In the genomic region with DNA sequence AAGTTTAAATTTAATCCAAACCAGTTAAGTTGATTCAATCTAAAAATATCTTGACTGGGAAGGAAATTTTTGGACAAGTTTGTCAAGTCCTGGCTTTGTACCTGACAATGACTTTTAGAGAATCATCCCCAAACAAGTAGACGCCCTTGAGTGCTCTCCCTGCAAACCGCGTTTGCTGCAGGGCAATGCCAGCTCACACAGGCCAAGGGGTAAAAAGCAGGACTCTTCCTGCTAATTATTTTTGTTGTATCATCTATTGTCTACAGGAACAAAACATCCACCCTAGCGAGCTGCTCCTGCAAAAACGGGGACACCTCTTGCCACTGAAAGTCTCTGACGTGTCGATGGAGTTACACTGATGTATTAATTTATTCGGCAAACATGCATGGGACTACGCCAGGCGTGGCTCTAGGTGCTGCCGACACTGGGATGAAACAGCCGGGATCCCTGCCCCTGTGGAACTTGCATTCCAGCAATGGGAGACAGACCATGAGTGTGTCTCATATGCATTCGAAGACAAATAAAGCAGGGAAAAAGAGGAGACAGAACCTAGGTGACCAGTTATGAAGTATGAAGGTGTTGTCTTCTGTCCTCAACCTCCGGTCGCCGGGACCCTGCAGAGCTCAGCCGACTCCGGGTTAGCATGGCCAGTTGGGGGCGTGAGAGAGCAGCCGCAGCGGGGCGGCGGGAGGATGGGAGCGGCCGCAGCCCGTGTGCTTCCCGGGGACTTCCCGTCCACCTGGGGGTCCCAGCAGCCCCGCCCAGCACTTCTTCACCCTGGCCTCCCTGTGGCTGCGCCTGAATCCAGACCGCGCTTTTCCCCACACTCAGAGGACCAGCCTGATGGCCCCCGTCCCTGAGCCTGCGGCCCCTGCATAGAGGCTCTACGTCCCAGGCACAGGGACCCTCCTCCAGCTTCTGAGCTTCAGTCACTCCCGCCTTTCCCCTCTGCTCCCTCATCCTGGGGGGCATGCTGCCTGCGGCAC, we compare ENCODE assay signal across 9 cellular contexts. TPM values are rescaled to one million over a fixed set of nuclear protein-coding genes. Genes with fewer than 3 reads are reported as not detected.
DNase-seq lines count a peak whose midpoint lies in the region; ATAC-seq, FAIRE-seq and TF ChIP-seq lines count a peak whose summit lies in the region.
"Had no signal": no experiment of that assay in that cellular context is flagged by ENCODE, and none has a peak within 500 bp of the region (broad histone marks: within the 10 kb centered on the region; RNA-seq: fewer than 3 reads in every experiment).

No MANE protein-coding gene starts in this region.

- 19 to 26% methylated on average over 31 to 37 of the region's 37 CpGs for WGBS in pancreas, 2 donors

- no peak overlapping the region for H3K4me3 Mint-ChIP-seq in activated CD8-positive, alpha-beta T cell treated with anti-CD3 and anti-CD28 coated beads, Interleukin-2, amount 10 ng/mL, durations not matched to agents 7 days and 5 days

- CTCF ChIA-PET in activated CD8-positive, alpha-beta T cell treated with anti-CD3 and anti-CD28 coated beads, Interleukin-2, amount 10 ng/mL, durations not matched to agents 7 days and 5 days (lab: Charles Lee): interaction anchor here (0.6 to 2.2 kb wide), 17 partner anchors 9 to 1579 kb away, joined by 3 to 8 read pairs (median 4); no protein-coding TSS in a partner anchor

- no peaks in the 10 kb centered on the region for H3K9me3 ChIP-seq in pancreas

- ATAC-seq in Right ventricle myocardium inferior (peak; percentile 76), pancreas (peak; percentile 56 to 97 (median 91)), GM19035 (IDR thresholded peaks at IDR 0.05; ENCODE audit: unreplicated experiment) (no peak)
- ATAC-seq in activated CD8-positive, alpha-beta T cell treated with anti-CD3 and anti-CD28 coated beads, Interleukin-2, amount 10 ng/mL, durations not matched to agents 7 days and 5 days: peak; percentile 76

- no peaks in the 10 kb centered on the region for H3K9me3 Mint-ChIP-seq in activated CD8-positive, alpha-beta T cell treated with anti-CD3 and anti-CD28 coated beads, Interleukin-2, amount 10 ng/mL, durations not matched to agents 7 days and 5 days (ENCODE audit: insufficient read depth)

- peak overlapping the region in 1 of 4 donors; percentile 31 for H3K4me3 ChIP-seq in pancreas

- no peak overlapping the region for H3K27ac Mint-ChIP-seq in activated CD8-positive, alpha-beta T cell treated with anti-CD3 and anti-CD28 coated beads, Interleukin-2, amount 10 ng/mL, durations not matched to agents 7 days and 5 days

- FAIRE-seq in pancreas (lab: Jason Lieb, UNC): no peak
- FAIRE-seq: G401.6 had no signal

- DNase-seq in Right ventricle myocardium inferior (ENCODE audit: missing footprints): no peak
- DNase-seq in cardiac septum (ENCODE audit: low spot score): no peak
- peak; percentile 60 for DNase-seq in activated CD8-positive, alpha-beta T cell treated with anti-CD3 and anti-CD28 coated beads, Interleukin-2, amount 10 ng/mL, durations not matched to agents 7 days and 5 days
- DNase-seq in glomerular visceral epithelial cell (ENCODE audit: extremely low spot score): peak; percentile 37
- peak in 3 of 6 donors; percentile 33 to 88 (median 55) for DNase-seq in pancreas
- DNase-seq in AML-193 (lab: John Stamatoyannopoulos, UW): no peak
- no peak for DNase-seq in DMS114 treated with DMSO at 0.1 percent for 48 hours (lab: John Stamatoyannopoulos, UW; ENCODE audit: unreplicated experiment)

- H3K27me3 ChIP-seq in pancreas: peaks cover 0 to 4% (median 0%) of the 10 kb centered on the region in 4 donors

- peaks cover 1% of the 10 kb centered on the region for H3K36me3 Mint-ChIP-seq in activated CD8-positive, alpha-beta T cell treated with anti-CD3 and anti-CD28 coated beads, Interleukin-2, amount 10 ng/mL, durations not matched to agents 7 days and 5 days (ENCODE audit: low read depth)

- peaks cover 4% of the 10 kb centered on the region for H3K4me1 Mint-ChIP-seq in activated CD8-positive, alpha-beta T cell treated with anti-CD3 and anti-CD28 coated beads, Interleukin-2, amount 10 ng/mL, durations not matched to agents 7 days and 5 days (ENCODE audit: low read depth)

- intact Hi-C loops in Right ventricle myocardium inferior (cut with DNase I) (loop anchor here (5.0 kb wide), 1 partner anchor 69 kb away; no protein-coding TSS in a partner anchor), cardiac septum (cut with DNase I) (no loop called here), pancreas (cut with DNase I) (loop anchor here in 1 of 3 donors (10.0 kb wide), 1 partner anchor 1268 kb away; no protein-coding TSS in a partner anchor)

- POLR2A ChIA-PET in activated CD8-positive, alpha-beta T cell treated with anti-CD3 and anti-CD28 coated beads, Interleukin-2, amount 10 ng/mL, durations not matched to agents 7 days and 5 days (lab: Charles Lee): interaction anchor here (1.4 kb wide), 1 partner anchor 11 kb away, joined by 3 read pairs; a partner anchor contains a TSS

- TF ChIP-seq CTCF in pancreas (IDR thresholded peaks at IDR 0.05): peak; percentile 24 to 62 (median 59)

- H3K36me3 ChIP-seq in pancreas: no peaks in the 10 kb centered on the region

- H3K4me1 ChIP-seq in pancreas: no peaks in the 10 kb centered on the region

- H3K27me3 Mint-ChIP-seq in activated CD8-positive, alpha-beta T cell treated with anti-CD3 and anti-CD28 coated beads, Interleukin-2, amount 10 ng/mL, durations not matched to agents 7 days and 5 days (ENCODE audit: low read depth): peaks cover 25% of the 10 kb centered on the region

- no peak overlapping the region for H3K27ac ChIP-seq in pancreas

RNA-seq across cellular contexts. Expression of a gene that starts 11.2 kb away (rescaled TPM):
- total RNA-seq in Right ventricle myocardium inferior (31.3 TPM), cardiac septum (35.1 TPM), pancreas (10 to 100 TPM; 19.3 to 50.6 (median 23.2) TPM)
- total RNA-seq in activated CD8-positive, alpha-beta T cell treated with anti-CD3 and anti-CD28 coated beads, Interleukin-2, amount 10 ng/mL, durations not matched to agents 7 days and 5 days: 100 to 1,000 TPM; 257 to 263 TPM
- polyA plus RNA-seq in pancreas: 100 to 1,000 TPM in 1 of 2 donors, 10 to 100 TPM in 1; 53.1 to 135 TPM

Comparison
In these comparisons a context has a peak if more than half of its experiments do, and no peak if none do; other contexts are left out.
1. DNase-seq: peak in activated CD8-positive, alpha-beta T cell treated with anti-CD3 and anti-CD28 coated beads, Interleukin-2, amount 10 ng/mL, durations not matched to agents 7 days and 5 days (single experiment) and glomerular visceral epithelial cell (single experiment); none in Right ventricle myocardium inferior (single experiment), cardiac septum (single experiment), AML-193 (0 of 2) and DMS114 treated with DMSO at 0.1 percent for 48 hours (single experiment).